In genomic region chr3:127770671-127771370, GRCh38 we compare ENCODE assay signal across 18 cellular contexts. TPM values are rescaled to one million over a fixed set of nuclear protein-coding genes. Genes with fewer than 3 reads are reported as not detected.
A peak's percentile ranks its signal among the peaks of the same experiment; 100 is the strongest.
DNase-seq lines count a peak whose midpoint lies in the region; ATAC-seq, FAIRE-seq and TF ChIP-seq lines count a peak whose summit lies in the region.
"Had no signal": no experiment of that assay in that cellular context is flagged by ENCODE, and none has a peak within 500 bp of the region (broad histone marks: within the 10 kb centered on the region; RNA-seq: fewer than 3 reads in every experiment).

No MANE protein-coding gene starts in this region.

- H3K56ac ChIP-seq in IMR-90 (ENCODE audit: extremely low read depth, insufficient read depth, low read length), result no peak overlapping the region; the same call in 1 of the 2 replicates

- peak overlapping the region; percentile 62 for H2BK5ac ChIP-seq in IMR-90 (ENCODE audit: low read depth, low read length, poor library complexity, severe bottlenecking)

- ATAC-seq in IMR-90 (ENCODE audit: low read depth), result no peak
- no peak for ATAC-seq in HepG2
- ATAC-seq in HG02870 (IDR thresholded peaks at IDR 0.05; ENCODE audit: unreplicated experiment), result no peak
- ATAC-seq in activated CD8-positive, alpha-beta T cell treated with anti-CD3 and anti-CD28 coated beads for 36 hours, result no peak
- ATAC-seq in HG03469 (IDR thresholded peaks at IDR 0.05; ENCODE audit: unreplicated experiment), result no peak
- ATAC-seq: stimulated activated naive CD8-positive, alpha-beta T cell treated with anti-CD3 and anti-CD28 coated beads, Interleukin-15, Interleukin-2, amounts not matched to agents 100 U/mL and 50 U/mL, for 24 hours had no signal

- no peak overlapping the region for H3K4me3 Mint-ChIP-seq in nephron progenitor cell
- H3K4me3 Mint-ChIP-seq in activated CD8-positive, alpha-beta T cell treated with anti-CD3 and anti-CD28 coated beads for 36 hours, result no peak overlapping the region
- H3K4me3 Mint-ChIP-seq: activated naive CD8-positive, alpha-beta T cell treated with anti-CD3 and anti-CD28 coated beads for 36 hours; H9 had no signal

- no peak overlapping the region for H3K27ac Mint-ChIP-seq in nephron progenitor cell
- no peak overlapping the region for H3K27ac Mint-ChIP-seq in activated CD8-positive, alpha-beta T cell treated with anti-CD3 and anti-CD28 coated beads for 36 hours
- H3K27ac Mint-ChIP-seq: activated naive CD8-positive, alpha-beta T cell treated with anti-CD3 and anti-CD28 coated beads for 36 hours; H9 had no signal

- H3K9me1 ChIP-seq in IMR-90 (ENCODE audit: insufficient read depth, low read length), result peaks cover 44% of the 10 kb centered on the region

- peak overlapping the region; percentile 70 for H4K5ac ChIP-seq in IMR-90 (ENCODE audit: low read depth, low read length)

- H3K9me3 ChIP-seq in IMR-90 (ENCODE audit: control insufficient read depth, insufficient read depth, low read length), result no peaks in the 10 kb centered on the region
- no peaks in the 10 kb centered on the region for H3K9me3 ChIP-seq in HepG2 (ENCODE audit: low read length)

- TF ChIP-seq POLR2A in IMR-90 (IDR thresholded peaks at IDR 0.05; ENCODE audit: low read depth, low read length) (no peak), HepG2 (IDR thresholded peaks at IDR 0.05; ENCODE audit: insufficient read depth in 1 of 2, low read depth in 2 of 2, low read length in 2 of 2) (no peak)

- no peak for FAIRE-seq in HepG2 (lab: Jason Lieb, UNC)

- peak overlapping the region; percentile 48; the same call in 1 of the 2 replicates for H3K23ac ChIP-seq in IMR-90 (ENCODE audit: low read depth, low read length)

- peak overlapping the region; percentile 100 for H2BK120ac ChIP-seq in IMR-90 (ENCODE audit: low read depth, low read length)

- peak overlapping the region; percentile 99 for H2AK5ac ChIP-seq in IMR-90 (ENCODE audit: low read depth, low read length)

- POLR2A ChIA-PET in IMR-90 (lab: Charles Lee; ENCODE audit: unreplicated experiment), result no interaction called here
- POLR2A ChIA-PET in HepG2 (lab: Yijun Ruan, JAX), result no interaction called here
- POLR2A ChIA-PET in activated CD8-positive, alpha-beta T cell treated with anti-CD3 and anti-CD28 coated beads for 36 hours (lab: Charles Lee), result no interaction called here

- H3K79me1 ChIP-seq in IMR-90 (ENCODE audit: low read depth in 1 of 2, low read length in 2 of 2), result peaks cover 57 to 86% of the 10 kb centered on the region in 2 experiments

- H4K20me1 ChIP-seq in IMR-90 (ENCODE audit: insufficient read depth, low read length), result 0 out of 2 replicates have a peak, but pooled peaks cover 4% of the 10 kb centered on the region
- H4K20me1 ChIP-seq in HepG2 (ENCODE audit: insufficient read depth, low read length), result no peaks in the 10 kb centered on the region

- no peak for TF ChIP-seq CTCF in IMR-90 (conservative IDR thresholded peaks at IDR 0.05; ENCODE audit: low read depth, low read length)
- TF ChIP-seq CTCF in HepG2 (CRISPR knock-in tag; IDR thresholded peaks at IDR 0.05), result no peak
- TF ChIP-seq CTCF in nephron progenitor cell (IDR thresholded peaks at IDR 0.05), result no peak
- TF ChIP-seq CTCF in activated CD8-positive, alpha-beta T cell treated with anti-CD3 and anti-CD28 coated beads for 36 hours (IDR thresholded peaks at IDR 0.05), result no peak

- in situ Hi-C loops in IMR-90 (cut with MboI; ENCODE audit: low sequenced_read_pairs), result no loop called here
- in situ Hi-C loops in HepG2 (cut with HindIII; ENCODE audit: extremely low pct_ligation_motif_present, low pct_unique_long_range_greater_than_20kb), result no loop called here

- H3K79me2 ChIP-seq in HepG2 (ENCODE audit: insufficient read depth, low read length), result no peaks in the 10 kb centered on the region

- peak overlapping the region; percentile 87 for H3K14ac ChIP-seq in IMR-90 (replicated peaks; ENCODE audit: low read depth, low read length)

- CTCF ChIA-PET in IMR-90 (lab: Yijun Ruan, JAX) (interaction anchor here (1.2 kb wide), 1 partner anchor 73 kb away, joined by 3 read pairs; no protein-coding TSS in a partner anchor), HepG2 (lab: Yijun Ruan, JAX; ENCODE audit: low intra/inter-chr PET ratio, low total read pairs) (no interaction called here)
- CTCF ChIA-PET in activated CD8-positive, alpha-beta T cell treated with anti-CD3 and anti-CD28 coated beads for 36 hours (lab: Charles Lee), result no interaction called here

- H3K4me1 ChIP-seq in IMR-90 (ENCODE audit: control insufficient read depth, insufficient read depth, low read length) (peaks cover 33% of the 10 kb centered on the region), HepG2 (ENCODE audit: insufficient read depth, low read length) (peaks cover 12% of the 10 kb centered on the region; the same call in 1 of the 2 replicates)

- H3K27me3 Mint-ChIP-seq in nephron progenitor cell (ENCODE audit: low read depth, poor library complexity), result peaks cover 3% of the 10 kb centered on the region
- H3K27me3 Mint-ChIP-seq in activated CD8-positive, alpha-beta T cell treated with anti-CD3 and anti-CD28 coated beads for 36 hours, result peaks cover 1% of the 10 kb centered on the region
- H3K27me3 Mint-ChIP-seq: activated naive CD8-positive, alpha-beta T cell treated with anti-CD3 and anti-CD28 coated beads for 36 hours had no signal

- peak overlapping the region; percentile 69; the same call in 2 of the 3 replicates for H2BK15ac ChIP-seq in IMR-90 (ENCODE audit: low read depth, low read length)

- peak overlapping the region; percentile 57 for H3K18ac ChIP-seq in IMR-90 (ENCODE audit: low read depth, low read length)

- H3K9me3 Mint-ChIP-seq in nephron progenitor cell, result peaks cover 17% of the 10 kb centered on the region
- peaks cover 3% of the 10 kb centered on the region for H3K9me3 Mint-ChIP-seq in activated CD8-positive, alpha-beta T cell treated with anti-CD3 and anti-CD28 coated beads for 36 hours
- H3K9me3 Mint-ChIP-seq: H9 had no signal

- BruUV-seq in IMR-90 (replicated peaks; lab: Mats Ljungman, UMichigan) (no TSS peak), HepG2 (replicated peaks; lab: Mats Ljungman, UMichigan) (no TSS peak)

- no peaks in the 10 kb centered on the region for H3K36me3 ChIP-seq in IMR-90 (ENCODE audit: control insufficient read depth, insufficient read depth, low read length)
- no peaks in the 10 kb centered on the region for H3K36me3 ChIP-seq in HepG2 (replicated peaks in 1 of 2; ENCODE audit: control insufficient read depth in 1 of 2, insufficient read depth in 2 of 2, low read length in 2 of 2)
- H3K36me3 ChIP-seq: Peyer's patch had no signal

- peak overlapping the region; percentile 89 for H4K91ac ChIP-seq in IMR-90 (ENCODE audit: insufficient read depth, low read depth, low read length)

- H2BK20ac ChIP-seq in IMR-90 (ENCODE audit: low read depth, low read length), result peak overlapping the region; percentile 94

- H2AFZ ChIP-seq in IMR-90 (replicated peaks; ENCODE audit: low read length, poor library complexity), result peak overlapping the region; percentile 53
- no peak overlapping the region for H2AFZ ChIP-seq in HepG2 (ENCODE audit: low read length)

- peak; percentile 43 for DNase-seq in AG08395 (ENCODE audit: low spot score)
- DNase-seq in IMR-90, result no peak
- peak; percentile 89 for DNase-seq in RPMI7951 (ENCODE audit: low read depth)
- no peak for DNase-seq in HepG2 (ENCODE audit: low spot score)
- DNase-seq in nephron progenitor cell, result no peak
- DNase-seq in activated CD8-positive, alpha-beta T cell treated with anti-CD3 and anti-CD28 coated beads for 36 hours, result no peak
- DNase-seq: activated CD4-positive, alpha-beta T cell treated with anti-CD3 and anti-CD28 coated beads for 4 hours; activated naive CD8-positive, alpha-beta T cell treated with anti-CD3 and anti-CD28 coated beads for 36 hours; activated T-cell treated with anti-CD3 and anti-CD28 coated beads, Interleukin-2, amount 50 U/mL, for 1 hour; effector CD8-positive, alpha-beta T cell; H9; NCI-H2227 treated with DMSO at 0.1 percent for 48 hours; stimulated activated naive CD8-positive, alpha-beta T cell treated with anti-CD3 and anti-CD28 coated beads, Interleukin-15, Interleukin-2, amounts not matched to agents 100 U/mL and 50 U/mL, for 24 hours; T-helper 2 cell had no signal

- 100% methylated on average over 3 of the region's 7 CpGs; no CpG with 5 or more reads in 1 of the 2 experiments for WGBS in IMR-90 (ENCODE audit: extremely low coverage in 2 of 2, insufficient read length in 1 of 2), 2 experiments
- WGBS in HepG2 (ENCODE audit: low lambda C conversion rate), result 52% methylated on average over 7 of the region's 7 CpGs

- H3K27ac ChIP-seq in IMR-90 (ENCODE audit: insufficient read depth, low read length), result peak overlapping the region; percentile 2; the same call in 1 of the 2 replicates
- no peak overlapping the region for H3K27ac ChIP-seq in HepG2 (ENCODE audit: extremely low read length, insufficient read depth, low read length)

- peak overlapping the region; percentile 58 for H2AK9ac ChIP-seq in IMR-90 (replicated peaks; ENCODE audit: low read depth, low read length, poor library complexity)

- H3K27me3 ChIP-seq in IMR-90 (ENCODE audit: control insufficient read depth, insufficient read depth, low read length), result no peaks in the 10 kb centered on the region
- peaks cover 0 to 5% of the 10 kb centered on the region in 2 experiments; a peak in 1 of 5 replicates for H3K27me3 ChIP-seq in HepG2 (ENCODE audit: control insufficient read depth in 1 of 2, insufficient read depth in 2 of 2, low read length in 2 of 2)
- H3K27me3 ChIP-seq: Peyer's patch had no signal

- H4K8ac ChIP-seq in IMR-90 (ENCODE audit: low read depth in 2 of 2, low read length in 2 of 2), result peak overlapping the region; percentile 83 to 86

- TF ChIP-seq RAD21 in IMR-90 (IDR thresholded peaks at IDR 0.05; ENCODE audit: low read length), result no peak
- no peak for TF ChIP-seq RAD21 in HepG2 (CRISPR knock-in tag; IDR thresholded peaks at IDR 0.05)

- intact Hi-C loops in IMR-90 (cut with micrococcal nuclease), result no loop called here
- intact Hi-C loops in HepG2 (cut with micrococcal nuclease; ENCODE audit: unreplicated experiment), result no loop called here
- intact Hi-C loops in activated CD8-positive, alpha-beta T cell treated with anti-CD3 and anti-CD28 coated beads for 36 hours (cut with micrococcal nuclease), result no loop called here

- peaks cover 13% of the 10 kb centered on the region for H3K4me1 Mint-ChIP-seq in nephron progenitor cell
- peaks cover 7% of the 10 kb centered on the region for H3K4me1 Mint-ChIP-seq in activated CD8-positive, alpha-beta T cell treated with anti-CD3 and anti-CD28 coated beads for 36 hours (ENCODE audit: low read depth)

- TF ChIP-seq EP300 in HepG2 (IDR thresholded peaks at IDR 0.05; ENCODE audit: low read depth in 2 of 2, low read length in 2 of 2) (no peak), HepG2 (CRISPR knock-in tag; IDR thresholded peaks at IDR 0.05; ENCODE audit: borderline replicate concordance) (no peak)

- H3K4me2 ChIP-seq in IMR-90 (ENCODE audit: low read depth, low read length) (no peak overlapping the region), HepG2 (ENCODE audit: low read depth, low read length) (no peak overlapping the region)

- dilution Hi-C loops in IMR-90 (cut with HindIII; ENCODE audit: low sequenced_read_pairs, unreplicated experiment), result no loop called here

- H3K9ac ChIP-seq in IMR-90 (ENCODE audit: low read depth, low read length) (no peak overlapping the region), HepG2 (ENCODE audit: insufficient read depth, low read depth, low read length) (no peak overlapping the region)

- peak overlapping the region; percentile 99 for H3K4ac ChIP-seq in IMR-90 (ENCODE audit: low read depth, low read length)

- peaks cover 8% of the 10 kb centered on the region for H3K36me3 Mint-ChIP-seq in nephron progenitor cell (ENCODE audit: low read depth)
- peaks cover 1% of the 10 kb centered on the region for H3K36me3 Mint-ChIP-seq in activated CD8-positive, alpha-beta T cell treated with anti-CD3 and anti-CD28 coated beads for 36 hours (ENCODE audit: low read depth)

- H3K4me3 ChIP-seq in IMR-90 (ENCODE audit: insufficient read depth, low read depth, low read length) (no peak overlapping the region), HepG2 (replicated peaks in 1 of 3; ENCODE audit: insufficient read depth in 1 of 3, low read depth in 2 of 3, low read length in 3 of 3) (no peak overlapping the region)
- H3K4me3 ChIP-seq: Peyer's patch, skin epidermis had no signal

RNA-seq across cellular contexts. Expression of gene MGLL, which starts 51.5 kb away (rescaled TPM):
- total RNA-seq in IMR-90 (2012; rRNA removed) (23.6 and 23.7 TPM in 2 replicates), HepG2 (2016; rRNA removed; fragmentation: Illumina TruSeq; extraction: Trizol) (not detected in 2 replicates)
- polyA plus RNA-seq in IMR-90 (2012; rRNA removed) (59.9 and 60.6 TPM in 2 replicates), HepG2 (2011; rRNA removed) (not detected in 2 replicates)
- 33.0 and 76.1 TPM in 2 replicates for polyA plus RNA-seq in IMR-90 (2012; cell fraction: cytosol; rRNA removed)
- polyA plus RNA-seq in IMR-90 (2012; cell fraction: nucleus; rRNA removed; ENCODE audit: low replicate concordance), result 37.3 and 45.7 TPM in 2 replicates
- total RNA-seq in RPMI7951 (2014; rRNA removed; shearing (Covaris generic)), result 42.0 and 48.4 TPM in 2 replicates
- total RNA-seq in HepG2 (2016; cell fraction: cytosol; rRNA removed; fragmentation: Illumina TruSeq; extraction: Trizol; ENCODE audit: low read depth), result not detected in 2 replicates
- not detected in 2 replicates for total RNA-seq in HepG2 (2016; cell fraction: insoluble cytoplasmic fraction; rRNA removed; fragmentation: Illumina TruSeq; extraction: Trizol)
- total RNA-seq in HepG2 (2016; cell fraction: membrane; rRNA removed; fragmentation: Illumina TruSeq; extraction: Trizol), result not detected in 2 replicates
- not detected in 2 replicates for total RNA-seq in HepG2 (2016; cell fraction: nucleus; rRNA removed; fragmentation: Illumina TruSeq; extraction: Trizol)
- 0.08 TPM in 1 of 2 replicates, not detected in the other for polyA plus RNA-seq in HepG2 (2011; cell fraction: cytosol; rRNA removed)
- 0.09 TPM in 1 of 2 replicates, not detected in the other for polyA plus RNA-seq in HepG2 (2011; cell fraction: nucleus; rRNA removed)
- 0.04 TPM in 1 of 2 replicates, not detected in the other for polyA plus RNA-seq in HepG2 (2012)
- not detected in 2 replicates for polyA plus RNA-seq in HepG2 (2016; cell fraction: cytosol; fragmentation: Illumina TruSeq; extraction: Trizol; ENCODE audit: low read depth)
- polyA plus RNA-seq in HepG2 (2016; cell fraction: insoluble cytoplasmic fraction; fragmentation: Illumina TruSeq; extraction: Trizol; ENCODE audit: low read depth), result not detected in 2 replicates
- not detected in 2 replicates for polyA plus RNA-seq in HepG2 (2016; cell fraction: membrane; fragmentation: Illumina TruSeq; extraction: Trizol; ENCODE audit: low read depth)
- polyA plus RNA-seq in HepG2 (2016; cell fraction: nucleus; fragmentation: Illumina TruSeq; extraction: Trizol; ENCODE audit: insufficient read depth, low read depth), result not detected in 2 replicates
- 47.9 TPM in 1 of 2 replicates, not detected in the other for polyA minus RNA-seq in HepG2 (2011; rRNA and poly(A)+ RNA removed; ENCODE audit: low replicate concordance)
- polyA minus RNA-seq in HepG2 (2011; cell fraction: cytosol; rRNA and poly(A)+ RNA removed), result 0.26 TPM in 1 of 2 replicates, not detected in the other
- 0.12 and 0.52 TPM in 2 replicates for polyA minus RNA-seq in HepG2 (2011; cell fraction: nucleus; rRNA and poly(A)+ RNA removed)
- 1 to 10 TPM; 1.1 to 3.1 TPM for total RNA-seq in activated CD8-positive, alpha-beta T cell treated with anti-CD3 and anti-CD28 coated beads for 36 hours

Comparison
In these comparisons a context has a peak if more than half of its experiments do, and no peak if none do; other contexts are left out.
1. DNase-seq: peak in AG08395 (single experiment) and RPMI7951 (single experiment); none in IMR-90 (single experiment), HepG2 (single experiment), nephron progenitor cell (single experiment) and activated CD8-positive, alpha-beta T cell treated with anti-CD3 and anti-CD28 coated beads for 36 hours (single experiment).